Comparison of ENCODE assay signal across 8 cellular contexts in the genomic region with DNA sequence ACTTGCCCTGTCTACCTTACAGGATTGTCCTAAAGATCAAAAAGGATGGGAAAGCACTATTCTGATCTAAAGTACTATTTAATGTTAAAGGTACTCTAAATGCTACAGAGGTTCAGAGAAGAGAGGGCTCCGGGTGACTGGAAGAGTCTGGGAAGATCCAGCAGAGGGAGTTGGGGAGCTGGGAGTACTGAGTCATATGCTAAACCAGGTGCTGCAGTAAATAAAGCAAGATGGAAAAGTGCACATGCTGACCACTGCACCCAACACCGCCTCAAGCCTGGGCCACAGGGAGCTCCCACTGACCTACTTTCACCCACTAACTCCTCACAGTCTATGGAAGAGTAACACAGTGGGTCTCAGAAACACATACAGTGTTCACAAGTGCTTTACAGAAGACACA. TPM values are rescaled to one million over a fixed set of nuclear protein-coding genes. Genes with fewer than 3 reads are reported as not detected.
DNase-seq lines count a peak whose midpoint lies in the region; ATAC-seq and TF ChIP-seq lines count a peak whose summit lies in the region.

No MANE protein-coding gene starts in this region.

- H3K27ac ChIP-seq in right atrium auricular region (no peak overlapping the region), PC-3 (ENCODE audit: low read length) (no peak overlapping the region), foreskin keratinocyte (no peak overlapping the region), uterus (peak overlapping the region; percentile 73 to 80), dorsolateral prefrontal cortex (no peak overlapping the region)

- H3K4me3 ChIP-seq in right atrium auricular region (no peak overlapping the region), PC-3 (ENCODE audit: low read length) (no peak overlapping the region), uterus (no peak overlapping the region), dorsolateral prefrontal cortex (no peak overlapping the region)

- H3F3A ChIP-seq in PC-3 (ENCODE audit: low read length, unreplicated experiment), result no peaks in the 10 kb centered on the region

- intact Hi-C loops in Right ventricle myocardium superior (cut with DNase I), result no loop called here
- intact Hi-C loops in PC-3 (cut with micrococcal nuclease), result loop anchor here (1.0 kb wide), 2 partner anchors 176 to 229 kb away; no protein-coding TSS in a partner anchor
- intact Hi-C loops in uterus (cut with DNase I; ENCODE audit: low total_unique reads), result loop anchor here (10.0 kb wide), 1 partner anchor 49 kb away; a partner anchor contains a TSS
- intact Hi-C loops in posterior vena cava (cut with DNase I), result no loop called here
- intact Hi-C loops in dorsolateral prefrontal cortex (cut with DNase I), result no loop called here

- ATAC-seq in Right ventricle myocardium superior (ENCODE audit: poor library complexity), result peak; percentile 72
- peak; percentile 97 for ATAC-seq in PC-3
- ATAC-seq in foreskin keratinocyte, result peak; percentile 88

- H3K4me2 ChIP-seq in PC-3 (ENCODE audit: low read length), result no peak overlapping the region

- H3K27me3 ChIP-seq in right atrium auricular region (no peaks in the 10 kb centered on the region), PC-3 (ENCODE audit: low read length) (no peaks in the 10 kb centered on the region), foreskin keratinocyte (no peaks in the 10 kb centered on the region), uterus (no peaks in the 10 kb centered on the region), dorsolateral prefrontal cortex (peaks cover 0 to 28% (median 0%) of the 10 kb centered on the region in 45 donors)

- TF ChIP-seq CTCF in right atrium auricular region (IDR thresholded peaks at IDR 0.05) (peak in 1 of 2 donors; percentile 50), PC-3 (conservative IDR thresholded peaks at IDR 0.05; ENCODE audit: low read depth, low read length) (peak; percentile 69), foreskin keratinocyte (conservative IDR thresholded peaks at IDR 0.05) (peak; percentile 66), uterus (IDR thresholded peaks at IDR 0.05) (peak; percentile 18 to 57 (median 36)), dorsolateral prefrontal cortex (IDR thresholded peaks at IDR 0.05 in 54 of 56, conservative IDR thresholded peaks at IDR 0.05 in 2 of 56; ENCODE audit: low read depth in 1 of 56, partially characterized antibody in 56 of 56) (peak in 14 of 56 donors; percentile 10 to 28 (median 20))

- no peak for TF ChIP-seq POLR2A in uterus (IDR thresholded peaks at IDR 0.05)

- CTCF ChIA-PET in PC-3 (lab: Charles Lee), result interaction anchor here (0.5 to 1.1 kb wide), 4 partner anchors 31 to 229 kb away, joined by 3 to 5 read pairs (median 3); no protein-coding TSS in a partner anchor

- no peaks in the 10 kb centered on the region for H3K9me2 ChIP-seq in PC-3 (replicated peaks; ENCODE audit: low read length)

- BruUV-seq in PC-3 (replicated peaks; lab: Mats Ljungman, UMichigan), result no TSS peak

- no peak overlapping the region for H3K9ac ChIP-seq in PC-3 (ENCODE audit: low read length)

- DNase-seq in Right ventricle myocardium superior (no peak), right atrium auricular region (ENCODE audit: low spot score) (no peak), PC-3 (peak; percentile 64), foreskin keratinocyte (peak; percentile 6 to 43), uterus (peak; percentile 41 to 61), posterior vena cava (ENCODE audit: low spot score) (no peak), dorsolateral prefrontal cortex (no peak)
- DNase-seq in stimulated activated CD4-positive, alpha-beta T cell treated with anti-CD3 and anti-CD28 coated beads, Interleukin-2, amount 100 ng/mL, for 48 hours, result no peak

- POLR2A ChIA-PET in PC-3 (lab: Charles Lee; ENCODE audit: unreplicated experiment), result no interaction called here

- H3K36me3 ChIP-seq in right atrium auricular region, result no peaks in the 10 kb centered on the region
- H3K36me3 ChIP-seq in PC-3 (ENCODE audit: low read depth, low read length), result no peaks in the 10 kb centered on the region
- H3K36me3 ChIP-seq in uterus, result no peaks in the 10 kb centered on the region

- H3K4me1 ChIP-seq in right atrium auricular region (no peaks in the 10 kb centered on the region), PC-3 (ENCODE audit: insufficient read depth, low read length) (0 out of 2 replicates have a peak, but pooled peaks cover 4% of the 10 kb centered on the region), foreskin keratinocyte (no peaks in the 10 kb centered on the region), uterus (peaks cover 10 to 11% of the 10 kb centered on the region in 2 donors)

- H4K20me1 ChIP-seq in PC-3 (ENCODE audit: low read length), result no peaks in the 10 kb centered on the region

- no peak overlapping the region for H2AFZ ChIP-seq in PC-3 (ENCODE audit: low read length)

- H3K9me3 ChIP-seq in right atrium auricular region (no peaks in the 10 kb centered on the region), PC-3 (ENCODE audit: low read length) (no peaks in the 10 kb centered on the region), uterus (no peaks in the 10 kb centered on the region)

- no peaks in the 10 kb centered on the region for H3K79me2 ChIP-seq in PC-3 (ENCODE audit: low read length)

RNA-seq across cellular contexts. Expression of a gene that starts 49.3 kb away (rescaled TPM):
- 2.3 TPM for total RNA-seq in Right ventricle myocardium superior
- 10 to 100 TPM in 1 of 2 donors, 1 to 10 TPM in 1; 8.1 to 10.6 TPM for total RNA-seq in right atrium auricular region
- total RNA-seq in PC-3 (2014; rRNA removed), result 8.5 and 9.1 TPM in 2 replicates
- total RNA-seq in foreskin keratinocyte, result 0.35 TPM in 1 of 2 replicates, not detected in the other
- 0.21 TPM in 1 of 2 replicates, not detected in the other for polyA plus RNA-seq in foreskin keratinocyte
- 100 to 1,000 TPM in 1 of 4 donors, 10 to 100 TPM in 3; 51.2 to 125 (median 53.6) TPM for total RNA-seq in uterus
- total RNA-seq in posterior vena cava, result 1 to 10 TPM; 1.4 to 3.4 TPM
- 1 to 10 TPM in 3 of 120 experiments, under 1 TPM in 18, not detected in 99; 0.18 to 2.0 (median 0.38) TPM for total RNA-seq in dorsolateral prefrontal cortex

Comparison
In these comparisons a context has a peak if more than half of its experiments do, and no peak if none do; other contexts are left out.
1. DNase-seq: peak in PC-3 (single experiment), foreskin keratinocyte (2 of 2) and uterus (2 of 2); none in Right ventricle myocardium superior (single experiment), right atrium auricular region (single experiment), posterior vena cava (single experiment), stimulated activated CD4-positive, alpha-beta T cell treated with anti-CD3 and anti-CD28 coated beads, Interleukin-2, amount 100 ng/mL, for 48 hours (0 of 2) and dorsolateral prefrontal cortex (0 of 10).
2. H3K27ac ChIP-seq: peak in uterus (2 of 2); none in right atrium auricular region (0 of 2), PC-3 (single experiment), foreskin keratinocyte (single experiment) and dorsolateral prefrontal cortex (0 of 59).
3. intact Hi-C loops: an anchor here in PC-3 (1.0 kb wide) and uterus (10.0 kb wide); none called in Right ventricle myocardium superior, posterior vena cava and dorsolateral prefrontal cortex.
4. Peak in every context shown above with its lines, with median percentiles within 50 percentile points of each other: ATAC-seq.